ENCODE assay signal across 8 cellular contexts in genomic region chr11:66637557-66638176, GRCh38. TPM values are rescaled to one million over a fixed set of nuclear protein-coding genes. Genes with fewer than 3 reads are reported as not detected.
A peak's percentile ranks its signal among the peaks of the same experiment; 100 is the strongest.
DNase-seq lines count a peak whose midpoint lies in the region; ATAC-seq lines count a peak whose summit lies in the region.

No MANE protein-coding gene starts in this region.

- H3K4me3 ChIP-seq in MG63: peak overlapping the region; percentile 79
- H3K4me3 ChIP-seq in mucosa of stomach (ENCODE audit: low read length): peak overlapping the region; percentile 23

- peaks cover 51% of the 10 kb centered on the region for H3K4me1 Mint-ChIP-seq in central memory CD8-positive, alpha-beta T cell

- H3K27me3 ChIP-seq in MG63: no peaks in the 10 kb centered on the region
- no peaks in the 10 kb centered on the region for H3K27me3 ChIP-seq in mucosa of stomach (ENCODE audit: control insufficient read depth, insufficient read depth, low read length)

- DNase-seq in DMS79 treated with DMSO at 0.1 percent for 48 hours (lab: John Stamatoyannopoulos, UW): peak; percentile 6
- DNase-seq in MG63: no peak
- DNase-seq in central memory CD8-positive, alpha-beta T cell (ENCODE audit: low spot score in 2 of 2): no peak
- no peak for DNase-seq in activated gamma-delta T cell treated with Interleukin-2 at 50 U/mL for 16 hours
- no peak for DNase-seq in NCI-H226

- no peaks in the 10 kb centered on the region for H3K27me3 Mint-ChIP-seq in central memory CD8-positive, alpha-beta T cell

- ATAC-seq in central memory CD8-positive, alpha-beta T cell (replicated peaks; ENCODE audit: extremely low read depth, poor library complexity, severe bottlenecking): no peak
- ATAC-seq in GM18858 (IDR thresholded peaks at IDR 0.05; ENCODE audit: unreplicated experiment): no peak
- no peak for ATAC-seq in HG03097 (IDR thresholded peaks at IDR 0.05; ENCODE audit: low FRiP score, unreplicated experiment)

- peaks cover 40% of the 10 kb centered on the region for H3K4me1 ChIP-seq in mucosa of stomach (ENCODE audit: control insufficient read depth, insufficient read depth, low read length)

- peak overlapping the region; percentile 63 for H3K9ac ChIP-seq in mucosa of stomach (ENCODE audit: low read length)

- H3K36me3 ChIP-seq in MG63: peaks cover 77% of the 10 kb centered on the region
- peaks cover 10% of the 10 kb centered on the region for H3K36me3 ChIP-seq in mucosa of stomach (ENCODE audit: control insufficient read depth, insufficient read depth, low read length)

- H3K9me3 ChIP-seq in MG63 (no peaks in the 10 kb centered on the region), mucosa of stomach (ENCODE audit: control insufficient read depth, low read length) (no peaks in the 10 kb centered on the region)

- peak overlapping the region; percentile 96 for H3K27ac Mint-ChIP-seq in central memory CD8-positive, alpha-beta T cell (ENCODE audit: low read depth)

- peak overlapping the region; percentile 99 for H3K4me3 Mint-ChIP-seq in central memory CD8-positive, alpha-beta T cell

- H3K9me3 Mint-ChIP-seq in central memory CD8-positive, alpha-beta T cell: no peaks in the 10 kb centered on the region

- peaks cover 61% of the 10 kb centered on the region for H3K36me3 Mint-ChIP-seq in central memory CD8-positive, alpha-beta T cell (ENCODE audit: insufficient read depth)

RNA-seq across cellular contexts. Expression of gene RBM4, which starts 0.8 kb away (rescaled TPM):
- total RNA-seq in MG63 (2014; rRNA removed; shearing (Covaris generic); ENCODE audit: low replicate concordance): 136 and 213 TPM in 2 replicates

RNA-seq across cellular contexts. Expression of gene RBM14, which starts 21.2 kb away (rescaled TPM):
- 19.9 and 27.4 TPM in 2 replicates for total RNA-seq in MG63 (2014; rRNA removed; shearing (Covaris generic); ENCODE audit: low replicate concordance)

RNA-seq across cellular contexts. Expression of gene RBM4B, which starts 40.0 kb away (rescaled TPM):
- 15.7 and 26.6 TPM in 2 replicates for total RNA-seq in MG63 (2014; rRNA removed; shearing (Covaris generic); ENCODE audit: low replicate concordance)

RNA-seq across cellular contexts. Expression of gene CCS, which starts 44.7 kb away (rescaled TPM):
- total RNA-seq in MG63 (2014; rRNA removed; shearing (Covaris generic); ENCODE audit: low replicate concordance): 29.3 and 37.6 TPM in 2 replicates

RNA-seq across cellular contexts. Expression of gene CCDC87, which starts 44.8 kb away (rescaled TPM):
- not detected in 2 replicates for total RNA-seq in MG63 (2014; rRNA removed; shearing (Covaris generic); ENCODE audit: low replicate concordance)
